ENCODE assay signal across 10 cellular contexts in the genomic region with DNA sequence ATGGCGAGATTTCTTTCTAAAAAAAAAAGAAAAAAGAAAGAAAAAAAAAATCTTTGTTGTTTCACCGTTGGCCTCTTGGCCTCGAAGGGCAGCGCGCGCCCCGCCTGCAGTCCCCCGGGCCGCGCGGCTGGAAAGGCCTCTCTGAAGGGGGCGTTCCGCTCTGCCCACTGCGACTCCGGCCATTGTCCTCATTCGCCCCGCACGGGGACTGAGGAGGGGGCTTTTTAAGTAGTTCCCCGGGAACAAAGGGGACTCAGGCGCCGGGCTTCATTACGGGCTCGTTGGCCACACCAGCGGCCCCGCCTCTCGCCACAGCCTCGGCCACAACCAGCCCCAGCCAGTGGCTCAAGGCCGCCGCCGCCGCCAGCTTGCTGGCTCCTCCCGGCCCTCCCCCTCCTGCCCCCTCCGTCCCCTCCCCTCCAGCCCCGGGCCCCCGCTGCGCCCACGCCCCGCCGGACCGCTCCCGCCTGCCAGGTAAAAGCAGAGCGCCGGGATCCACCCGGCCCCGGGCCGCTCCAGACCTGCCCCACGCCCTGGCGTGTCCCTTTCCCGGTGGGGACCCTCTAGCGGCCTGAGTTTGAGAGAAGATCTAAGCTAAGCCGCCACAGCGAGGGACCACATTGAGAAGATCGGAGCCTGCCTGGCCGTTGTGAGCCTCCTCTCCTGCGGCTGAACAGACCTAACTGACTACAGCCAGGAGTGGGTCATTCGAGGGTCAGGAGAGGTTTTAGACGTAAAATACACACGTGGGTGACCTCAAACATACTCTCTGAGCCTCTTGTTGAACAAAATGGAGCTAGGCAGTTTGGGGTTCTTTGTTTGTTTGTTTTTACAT. TPM values are rescaled to one million over a fixed set of nuclear protein-coding genes. Genes with fewer than 3 reads are reported as not detected.
DNase-seq lines count a peak whose midpoint lies in the region; ATAC-seq, FAIRE-seq and TF ChIP-seq lines count a peak whose summit lies in the region.
"Had no signal": no experiment of that assay in that cellular context is flagged by ENCODE, and none has a peak within 500 bp of the region (broad histone marks: within the 10 kb centered on the region; RNA-seq: fewer than 3 reads in every experiment).

No MANE protein-coding gene starts in this region.

- H3K9ac ChIP-seq in H9 (ENCODE audit: extremely low read depth, insufficient read length, low read length) (peak overlapping the region; percentile 79), keratinocyte (ENCODE audit: control insufficient read depth, extremely low read depth, insufficient read depth, low read length) (peak overlapping the region; percentile 63)

- no peak overlapping the region for H2AK5ac ChIP-seq in H9 (ENCODE audit: insufficient read length, low read length)

- no peaks in the 10 kb centered on the region; a peak in 1 of 5 replicates for H3K9me3 Mint-ChIP-seq in H9
- no peaks in the 10 kb centered on the region for H3K9me3 Mint-ChIP-seq in activated CD8-positive, alpha-beta T cell treated with anti-CD3 and anti-CD28 coated beads for 36 hours
- H3K9me3 Mint-ChIP-seq: activated CD4-positive, alpha-beta T cell treated with anti-CD3 and anti-CD28 coated beads, Interleukin-2, amount 10 ng/mL, durations not matched to agents 24 days and 14 days had no signal

- peaks cover 48 to 53% of the 10 kb centered on the region in 2 experiments for H3K4me1 Mint-ChIP-seq in H9
- peaks cover 5% of the 10 kb centered on the region for H3K4me1 Mint-ChIP-seq in activated CD8-positive, alpha-beta T cell treated with anti-CD3 and anti-CD28 coated beads for 36 hours (ENCODE audit: low read depth)

- H2AFZ ChIP-seq in H9 (ENCODE audit: low read length) (no peak overlapping the region), keratinocyte (ENCODE audit: control insufficient read depth, low read length) (peak overlapping the region; percentile 83)

- peaks cover 8% of the 10 kb centered on the region for H3K23me2 ChIP-seq in H9 (ENCODE audit: insufficient read length, low read depth, low read length, poor library complexity, severe bottlenecking)

- H3K9me3 ChIP-seq in H9 (ENCODE audit: control insufficient read depth, low read depth, low read length) (no peaks in the 10 kb centered on the region), keratinocyte (ENCODE audit: control insufficient read depth, low read depth, low read length) (no peaks in the 10 kb centered on the region)

- peak overlapping the region; percentile 99 for H3K18ac ChIP-seq in H9 (ENCODE audit: insufficient read length, low read depth, low read length)

- H4K5ac ChIP-seq in H9 (ENCODE audit: insufficient read length, low read depth, low read length), result peak overlapping the region; percentile 96

- dilution Hi-C loops in keratinocyte (cut with MboI; ENCODE audit: extremely low pct_ligation_motif_present, low sequenced_read_pairs), result no loop called here

- H3K9me1 ChIP-seq in keratinocyte (ENCODE audit: control insufficient read depth, extremely low read depth, insufficient read depth, low read length), result no peaks in the 10 kb centered on the region

- peak overlapping the region; percentile 91 for H2BK120ac ChIP-seq in H9 (ENCODE audit: low read depth, low read length, poor library complexity, severe bottlenecking)

- H4K91ac ChIP-seq in H9 (ENCODE audit: insufficient read length, low read depth, low read length), result peak overlapping the region; percentile 77

- H3K27me3 Mint-ChIP-seq in H9 (ENCODE audit: low read depth), result peaks cover 11% of the 10 kb centered on the region
- peaks cover 10% of the 10 kb centered on the region for H3K27me3 Mint-ChIP-seq in activated CD8-positive, alpha-beta T cell treated with anti-CD3 and anti-CD28 coated beads for 36 hours

- POLR2A ChIA-PET in activated CD8-positive, alpha-beta T cell treated with anti-CD3 and anti-CD28 coated beads for 36 hours (lab: Charles Lee), result no interaction called here

- H3K56ac ChIP-seq in H9 (ENCODE audit: insufficient read length, low read depth, low read length), result peak overlapping the region; percentile 89

- H3K27ac ChIP-seq in H9 (ENCODE audit: insufficient read length, low read depth, low read length) (peak overlapping the region; percentile 90), keratinocyte (ENCODE audit: control insufficient read depth, insufficient read depth, low read length) (peak overlapping the region; percentile 56)

- FAIRE-seq in keratinocyte (lab: Jason Lieb, UNC), result no peak

- H4K8ac ChIP-seq in H9 (replicated peaks; ENCODE audit: insufficient read length, low read depth, low read length), result no peak overlapping the region

- WGBS in H9 (ENCODE audit: extremely low coverage, insufficient read length, low lambda C conversion rate), result no CpG with 5 or more reads among the region's 58 CpGs

- H3K27me3 ChIP-seq in H9 (ENCODE audit: insufficient read depth, low read length) (no peaks in the 10 kb centered on the region), keratinocyte (ENCODE audit: control insufficient read depth, extremely low read depth, insufficient read depth, low read length) (no peaks in the 10 kb centered on the region)

- peak overlapping the region; percentile 99 for H2BK20ac ChIP-seq in H9 (ENCODE audit: low read depth, low read length, poor library complexity, severe bottlenecking)

- 0 out of 2 replicates have a peak, but pooled peaks cover 2% of the 10 kb centered on the region for H3K4me1 ChIP-seq in H9 (ENCODE audit: insufficient read depth, low read length)
- H3K4me1 ChIP-seq in keratinocyte (ENCODE audit: control insufficient read depth, extremely low read depth, insufficient read depth, low read length), result peaks cover 16% of the 10 kb centered on the region

- peaks cover 0 to 7% (median 0%) of the 10 kb centered on the region in 3 experiments; a peak in 1 of 7 replicates for H3K36me3 Mint-ChIP-seq in H9 (ENCODE audit: insufficient read depth in 1 of 3, low read depth in 3 of 3)
- no peaks in the 10 kb centered on the region for H3K36me3 Mint-ChIP-seq in activated CD8-positive, alpha-beta T cell treated with anti-CD3 and anti-CD28 coated beads for 36 hours (ENCODE audit: low read depth)

- no peak; the same call in 2 of the 3 replicates for TF ChIP-seq CTCF in H9 (conservative IDR thresholded peaks at IDR 0.05)
- peak; percentile 17 for TF ChIP-seq CTCF in choroid plexus epithelial cell (conservative IDR thresholded peaks at IDR 0.05; ENCODE audit: low read depth, low read length)
- no peak for TF ChIP-seq CTCF in keratinocyte (optimal IDR thresholded peaks at IDR 0.05 in 1 of 3, IDR thresholded peaks at IDR 0.05 in 1 of 3, conservative IDR thresholded peaks at IDR 0.05 in 1 of 3; ENCODE audit: extremely low read depth in 1 of 3, insufficient read depth in 2 of 3, low read length in 3 of 3)
- TF ChIP-seq CTCF in activated CD8-positive, alpha-beta T cell treated with anti-CD3 and anti-CD28 coated beads for 36 hours (IDR thresholded peaks at IDR 0.05), result no peak

- peak overlapping the region; percentile 52 for H3K4me3 ChIP-seq in choroid plexus epithelial cell (ENCODE audit: low read depth, low read length)
- peak overlapping the region in 1 of 3 experiments; percentile 32 for H3K4me3 ChIP-seq in keratinocyte (ENCODE audit: control insufficient read depth in 2 of 3, extremely low read depth in 1 of 3, insufficient read depth in 2 of 3, low read depth in 1 of 3, low read length in 3 of 3)
- peak overlapping the region; percentile 31 for H3K4me3 ChIP-seq in skeletal muscle cell (ENCODE audit: low read depth, low read length)

- ATAC-seq in activated CD8-positive, alpha-beta T cell treated with anti-CD3 and anti-CD28 coated beads for 36 hours, result no peak

- H3K14ac ChIP-seq in H9 (ENCODE audit: insufficient read depth, low read length), result peak overlapping the region; percentile 96

- CTCF ChIA-PET in activated CD8-positive, alpha-beta T cell treated with anti-CD3 and anti-CD28 coated beads for 36 hours (lab: Charles Lee), result interaction anchor here (1.4 to 2.0 kb wide), 2 partner anchors 19 to 632 kb away, joined by 3 to 11 read pairs; no protein-coding TSS in a partner anchor

- H3K27ac Mint-ChIP-seq in H9, result peak overlapping the region; percentile 89 to 95 (median 93)
- H3K27ac Mint-ChIP-seq in activated CD8-positive, alpha-beta T cell treated with anti-CD3 and anti-CD28 coated beads for 36 hours, result no peak overlapping the region
- H3K27ac Mint-ChIP-seq: activated CD4-positive, alpha-beta T cell treated with anti-CD3 and anti-CD28 coated beads, Interleukin-2, amount 10 ng/mL, durations not matched to agents 24 days and 14 days had no signal

- peak overlapping the region; percentile 55 for H2BK5ac ChIP-seq in H9 (ENCODE audit: insufficient read length, low read length)

- peak overlapping the region; percentile 85 for H3T11ph ChIP-seq in H9 (ENCODE audit: low read length)

- H3K23ac ChIP-seq in H9 (ENCODE audit: insufficient read length, low read depth, low read length), result no peak overlapping the region

- peak overlapping the region; percentile 96 for H2BK12ac ChIP-seq in H9 (ENCODE audit: insufficient read length, low read depth, low read length)

- H4K20me1 ChIP-seq in H9 (ENCODE audit: control insufficient read depth, insufficient read depth, insufficient read length) (no peaks in the 10 kb centered on the region), keratinocyte (ENCODE audit: control insufficient read depth, extremely low read depth, insufficient read depth, low read length) (no peaks in the 10 kb centered on the region)

- DNase-seq in H9, result peak; percentile 89
- peak; percentile 43 for DNase-seq in choroid plexus epithelial cell (ENCODE audit: low read depth)
- DNase-seq in keratinocyte (ENCODE audit: low read depth, low spot score), result no peak
- DNase-seq in skeletal muscle cell (ENCODE audit: low read depth), result no peak
- no peak for DNase-seq in epidermal melanocyte (ENCODE audit: insufficient read length, low spot score)
- DNase-seq in putamen (ENCODE audit: low spot score), result no peak
- DNase-seq in activated CD8-positive, alpha-beta T cell treated with anti-CD3 and anti-CD28 coated beads for 36 hours, result no peak
- DNase-seq in NK-92 (lab: John Stamatoyannopoulos, UW; ENCODE audit: unreplicated experiment), result no peak
- DNase-seq: activated CD4-positive, alpha-beta T cell treated with anti-CD3 and anti-CD28 coated beads, Interleukin-2, amount 10 ng/mL, durations not matched to agents 24 days and 14 days; erythroblast had no signal

- H3K4me3 Mint-ChIP-seq in H9, result peak overlapping the region; percentile 53 to 58; a peak in 3 of 5 replicates
- H3K4me3 Mint-ChIP-seq in activated CD8-positive, alpha-beta T cell treated with anti-CD3 and anti-CD28 coated beads for 36 hours, result no peak overlapping the region
- H3K4me3 Mint-ChIP-seq: activated CD4-positive, alpha-beta T cell treated with anti-CD3 and anti-CD28 coated beads, Interleukin-2, amount 10 ng/mL, durations not matched to agents 24 days and 14 days had no signal

- peak overlapping the region; percentile 30 for H3K4ac ChIP-seq in H9 (ENCODE audit: low read depth, low read length)

- intact Hi-C loops in activated CD8-positive, alpha-beta T cell treated with anti-CD3 and anti-CD28 coated beads for 36 hours (cut with micrococcal nuclease), result no loop called here

- H3K79me2 ChIP-seq in H9 (ENCODE audit: insufficient read depth, low read length), result no peaks in the 10 kb centered on the region
- H3K79me2 ChIP-seq in keratinocyte (ENCODE audit: control insufficient read depth, insufficient read depth, low read length), result no peaks in the 10 kb centered on the region

- H2BK15ac ChIP-seq in H9 (ENCODE audit: low read depth, low read length), result no peak overlapping the region; the same call in 1 of the 2 replicates

- peak overlapping the region; percentile 54 for H3K4me2 ChIP-seq in H9 (ENCODE audit: insufficient read depth, insufficient read length, low read length)
- peak overlapping the region; percentile 65 for H3K4me2 ChIP-seq in keratinocyte (ENCODE audit: control insufficient read depth, extremely low read depth, insufficient read depth, low read depth, low read length)

- no peaks in the 10 kb centered on the region for H3K79me1 ChIP-seq in H9 (ENCODE audit: insufficient read depth, low read depth, low read length, poor library complexity, severe bottlenecking)

- H3K36me3 ChIP-seq in keratinocyte (ENCODE audit: control insufficient read depth in 2 of 2, extremely low read depth in 1 of 2, insufficient read depth in 2 of 2, low read length in 2 of 2), result no peaks in the 10 kb centered on the region

RNA-seq across cellular contexts. Expression of a gene that starts 54.1 kb away (rescaled TPM):
- not detected in 2 replicates for total RNA-seq in H9 (2021)
- polyA plus RNA-seq in keratinocyte, result not detected in 3 replicates
- not detected for polyA plus RNA-seq in keratinocyte (2011; ENCODE audit: low read depth)
- not detected in 2 replicates for polyA plus RNA-seq in keratinocyte (2011; cell fraction: cytosol; rRNA removed)
- polyA plus RNA-seq in keratinocyte (2011; cell fraction: nucleus; rRNA removed), result not detected in 2 replicates
- not detected in 2 replicates for polyA plus RNA-seq in keratinocyte (2012; ENCODE audit: low replicate concordance)
- polyA minus RNA-seq in keratinocyte, result not detected in 3 replicates
- not detected for polyA minus RNA-seq in keratinocyte (2011; cell fraction: cytosol; rRNA and poly(A)+ RNA removed)
- polyA minus RNA-seq in keratinocyte (2011; cell fraction: nucleus; rRNA and poly(A)+ RNA removed), result not detected in 2 replicates
- not detected for total RNA-seq in activated CD8-positive, alpha-beta T cell treated with anti-CD3 and anti-CD28 coated beads for 36 hours
- total RNA-seq: activated CD4-positive, alpha-beta T cell treated with anti-CD3 and anti-CD28 coated beads, Interleukin-2, amount 10 ng/mL, durations not matched to agents 24 days and 14 days had no signal

Comparison
In these comparisons a context has a peak if more than half of its experiments do, and no peak if none do; other contexts are left out.
1. DNase-seq: peak in H9 (single experiment) and choroid plexus epithelial cell (single experiment); none in keratinocyte (single experiment), skeletal muscle cell (single experiment), epidermal melanocyte (single experiment), putamen (single experiment), activated CD8-positive, alpha-beta T cell treated with anti-CD3 and anti-CD28 coated beads for 36 hours (single experiment) and NK-92 (single experiment).